Comparison of ENCODE assay signal across 16 cellular contexts in the genomic region with DNA sequence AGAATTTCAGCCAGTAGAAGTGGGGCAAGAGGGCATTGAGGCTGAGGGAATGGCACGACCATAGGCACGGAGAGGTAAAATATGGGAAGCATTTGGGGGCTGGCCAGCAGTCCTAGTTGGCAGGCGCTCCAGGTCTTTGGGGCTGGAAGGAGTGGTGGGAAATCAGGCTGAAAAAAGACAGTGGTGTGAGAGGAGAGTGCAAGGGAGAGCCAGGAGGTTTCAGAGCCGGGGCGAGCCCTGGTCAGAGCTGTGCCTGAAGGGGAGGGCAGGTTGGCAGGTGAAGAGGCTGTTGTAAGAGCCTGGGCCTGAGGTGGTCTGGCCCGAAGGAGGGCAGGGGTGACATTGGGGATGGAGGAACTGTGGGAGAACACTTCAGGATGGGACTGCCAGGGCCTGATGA. TPM values are rescaled to one million over a fixed set of nuclear protein-coding genes. Genes with fewer than 3 reads are reported as not detected.
DNase-seq lines count a peak whose midpoint lies in the region; ATAC-seq and TF ChIP-seq lines count a peak whose summit lies in the region.
"Had no signal": no experiment of that assay in that cellular context is flagged by ENCODE, and none has a peak within 500 bp of the region (broad histone marks: within the 10 kb centered on the region; RNA-seq: fewer than 3 reads in every experiment).

No MANE protein-coding gene starts in this region.

- H3K27ac Mint-ChIP-seq in activated CD8-positive, alpha-beta memory T cell treated with anti-CD3 and anti-CD28 coated beads, Interleukin-2, amount 10 ng/mL, durations not matched to agents 7 days and 5 days, result no peak overlapping the region

- H3K4me2 ChIP-seq in OCI-LY7 (ENCODE audit: low read length), result no peak overlapping the region

- H3K79me2 ChIP-seq in OCI-LY7 (ENCODE audit: insufficient read depth, low read depth, low read length), result peaks cover 36% of the 10 kb centered on the region

- H3K36me3 Mint-ChIP-seq in activated CD8-positive, alpha-beta memory T cell treated with anti-CD3 and anti-CD28 coated beads, Interleukin-2, amount 10 ng/mL, durations not matched to agents 7 days and 5 days, result peaks cover 7% of the 10 kb centered on the region

- H4K20me1 ChIP-seq in OCI-LY7 (ENCODE audit: insufficient read depth, low read length), result peaks cover 8% of the 10 kb centered on the region; the same call in 1 of the 2 replicates

- intact Hi-C loops in cardiac septum (cut with DNase I), result loop anchor here (5.0 kb wide), 1 partner anchor 290 kb away; a partner anchor contains a TSS
- intact Hi-C loops in psoas muscle (cut with DNase I), result loop anchor here in 1 of 2 donors (10.0 kb wide), 1 partner anchor 737 kb away; no protein-coding TSS in a partner anchor
- intact Hi-C loops in OCI-LY7 (cut with micrococcal nuclease; ENCODE audit: unreplicated experiment), result no loop called here

- H3K36me3 ChIP-seq in psoas muscle (ENCODE audit: insufficient read depth in 1 of 2, low read depth in 1 of 2) (no peaks in the 10 kb centered on the region), OCI-LY7 (ENCODE audit: insufficient read depth, low read length) (peaks cover 11% of the 10 kb centered on the region)
- H3K36me3 ChIP-seq: uterus had no signal

- H2AFZ ChIP-seq in OCI-LY7 (ENCODE audit: low read length), result no peak overlapping the region

- H3K4me3 ChIP-seq in psoas muscle, result peak overlapping the region; percentile 12
- no peak overlapping the region for H3K4me3 ChIP-seq in OCI-LY7 (ENCODE audit: low read depth, low read length, poor library complexity, severe bottlenecking)
- H3K4me3 ChIP-seq: uterus had no signal

- H3K27me3 Mint-ChIP-seq in activated CD8-positive, alpha-beta memory T cell treated with anti-CD3 and anti-CD28 coated beads, Interleukin-2, amount 10 ng/mL, durations not matched to agents 7 days and 5 days, result no peaks in the 10 kb centered on the region

- 36 to 45% (median 39%) methylated on average over 6 of the region's 6 CpGs for WGBS in psoas muscle, 3 donors

- ATAC-seq in activated CD8-positive, alpha-beta memory T cell treated with anti-CD3 and anti-CD28 coated beads, Interleukin-2, amount 10 ng/mL, durations not matched to agents 7 days and 5 days, result no peak
- ATAC-seq in psoas muscle, result peak; percentile 9 to 58 (median 36)

- H3K9me3 ChIP-seq in psoas muscle (no peaks in the 10 kb centered on the region), OCI-LY7 (ENCODE audit: low read length) (no peaks in the 10 kb centered on the region)
- H3K9me3 ChIP-seq: SJSA1, uterus had no signal

- H3K4me1 ChIP-seq in psoas muscle (peaks cover 44% of the 10 kb centered on the region), OCI-LY7 (ENCODE audit: insufficient read depth, low read length, poor library complexity, severe bottlenecking) (peaks cover 21% of the 10 kb centered on the region)

- H3K9me3 Mint-ChIP-seq in activated CD8-positive, alpha-beta memory T cell treated with anti-CD3 and anti-CD28 coated beads, Interleukin-2, amount 10 ng/mL, durations not matched to agents 7 days and 5 days (ENCODE audit: low read depth), result no peaks in the 10 kb centered on the region

- H3K4me3 Mint-ChIP-seq in activated CD8-positive, alpha-beta memory T cell treated with anti-CD3 and anti-CD28 coated beads, Interleukin-2, amount 10 ng/mL, durations not matched to agents 7 days and 5 days, result peak overlapping the region; percentile 25

- no peaks in the 10 kb centered on the region for H3K27me3 ChIP-seq in psoas muscle (ENCODE audit: insufficient read depth in 3 of 3, low read length in 2 of 3)
- H3K27me3 ChIP-seq: SJSA1, uterus had no signal

- TF ChIP-seq CTCF in VCaP (conservative IDR thresholded peaks at IDR 0.05), result no peak
- no peak for TF ChIP-seq CTCF in psoas muscle (IDR thresholded peaks at IDR 0.05)
- TF ChIP-seq CTCF in OCI-LY7 (conservative IDR thresholded peaks at IDR 0.05; ENCODE audit: low read length), result no peak

- DNase-seq in activated CD8-positive, alpha-beta memory T cell treated with anti-CD3 and anti-CD28 coated beads, Interleukin-2, amount 10 ng/mL, durations not matched to agents 7 days and 5 days, result no peak
- no peak for DNase-seq in activated CD8-positive, alpha-beta memory T cell treated with anti-CD3 and anti-CD28 coated beads, Interleukin-2, amount 50 U/mL, for 48 hours
- DNase-seq in cardiac septum (ENCODE audit: low spot score) (peak; percentile 82), psoas muscle (peak; percentile 29 to 60), DMS153 treated with DMSO at 0.1 percent for 48 hours (lab: John Stamatoyannopoulos, UW; ENCODE audit: unreplicated experiment) (no peak), OCI-LY7 (ENCODE audit: low spot score) (no peak)
- no peak for DNase-seq in stimulated activated CD4-positive, alpha-beta T cell treated with anti-CD3 and anti-CD28 coated beads, Interleukin-2, amount 100 ng/mL, for 24 hours
- DNase-seq: activated CD4-positive, CD25-positive, alpha-beta regulatory T cell treated with anti-CD3 and anti-CD28 coated beads, Interleukin-2, amount 50 U/mL, for 72 hours; amniotic stem cell; HCEC 1CT; NCI-H82; uterus had no signal

- POLR2A ChIA-PET in OCI-LY7 (lab: Charles Lee), result interaction anchor here (1.6 kb wide), 1 partner anchor 8 kb away, joined by 7 read pairs; no protein-coding TSS in a partner anchor

- peak overlapping the region; percentile 90; the same call in 1 of the 2 replicates for H3K27ac ChIP-seq in VCaP
- peak overlapping the region; percentile 92 for H3K27ac ChIP-seq in psoas muscle
- no peak overlapping the region for H3K27ac ChIP-seq in OCI-LY7 (ENCODE audit: low read depth, low read length, poor library complexity, severe bottlenecking)
- H3K27ac ChIP-seq: SJSA1, uterus had no signal

- CTCF ChIA-PET in activated CD8-positive, alpha-beta memory T cell treated with anti-CD3 and anti-CD28 coated beads, Interleukin-2, amount 10 ng/mL, durations not matched to agents 7 days and 5 days (lab: Charles Lee), result interaction anchor here (1.0 to 3.7 kb wide), 7 partner anchors 15 to 188 kb away, joined by 3 to 21 read pairs (median 5); a partner anchor contains a TSS
- CTCF ChIA-PET in OCI-LY7 (lab: Charles Lee; ENCODE audit: unreplicated experiment), result no interaction called here

- no TSS peak for BruUV-seq in OCI-LY7 (replicated peaks; lab: Mats Ljungman, UMichigan)

- peaks cover 35% of the 10 kb centered on the region for H3K4me1 Mint-ChIP-seq in activated CD8-positive, alpha-beta memory T cell treated with anti-CD3 and anti-CD28 coated beads, Interleukin-2, amount 10 ng/mL, durations not matched to agents 7 days and 5 days

- no peaks in the 10 kb centered on the region for H3K9me2 ChIP-seq in OCI-LY7 (ENCODE audit: insufficient read depth, low read length)

RNA-seq across cellular contexts. Expression of a gene that starts 1.6 kb away (rescaled TPM):
- total RNA-seq in activated CD8-positive, alpha-beta memory T cell treated with anti-CD3 and anti-CD28 coated beads, Interleukin-2, amount 10 ng/mL, durations not matched to agents 7 days and 5 days, result 100 to 1,000 TPM in 1 of 2 experiments, 10 to 100 TPM in 1; 97.9 to 105 TPM
- 370 TPM for total RNA-seq in cardiac septum
- total RNA-seq in psoas muscle, result 100 to 1,000 TPM; 203 to 309 (median 251) TPM
- 100 to 1,000 TPM; 154 to 228 (median 179) TPM for polyA plus RNA-seq in psoas muscle
- total RNA-seq in OCI-LY7 (2014; rRNA removed; shearing (Covaris generic)), result 47.0 and 84.6 TPM in 2 replicates
- 128 and 140 TPM in 2 replicates for total RNA-seq in OCI-LY7 (2022)

RNA-seq across cellular contexts. Expression of a gene that starts 16.3 kb away (rescaled TPM):
- total RNA-seq in activated CD8-positive, alpha-beta memory T cell treated with anti-CD3 and anti-CD28 coated beads, Interleukin-2, amount 10 ng/mL, durations not matched to agents 7 days and 5 days, result 1 to 10 TPM in 1 of 2 experiments, under 1 TPM in 1; 0.94 to 1.2 TPM
- 16.7 TPM for total RNA-seq in cardiac septum
- 10 to 100 TPM in 1 of 4 donors, 1 to 10 TPM in 3; 2.4 to 18.0 (median 6.6) TPM for total RNA-seq in psoas muscle
- 1 to 10 TPM; 3.7 to 9.7 (median 4.7) TPM for polyA plus RNA-seq in psoas muscle
- 2.2 and 5.0 TPM in 2 replicates for total RNA-seq in OCI-LY7 (2014; rRNA removed; shearing (Covaris generic))
- total RNA-seq in OCI-LY7 (2022), result 0.35 and 0.36 TPM in 2 replicates

RNA-seq across cellular contexts. Expression of a gene that starts 55.2 kb away (rescaled TPM):
- total RNA-seq in activated CD8-positive, alpha-beta memory T cell treated with anti-CD3 and anti-CD28 coated beads, Interleukin-2, amount 10 ng/mL, durations not matched to agents 7 days and 5 days, result under 1 TPM; 0.26 to 0.28 TPM
- total RNA-seq in cardiac septum, result not detected
- not detected for total RNA-seq in psoas muscle
- polyA plus RNA-seq in psoas muscle, result not detected
- total RNA-seq in OCI-LY7 (2014; rRNA removed; shearing (Covaris generic)), result not detected in 2 replicates
- not detected in 2 replicates for total RNA-seq in OCI-LY7 (2022)
- total RNA-seq: A673, osteoblast, SJSA1, uterus had no signal

Comparison
In these comparisons a context has a peak if more than half of its experiments do, and no peak if none do; other contexts are left out.
1. DNase-seq: peak in cardiac septum (single experiment) and psoas muscle (2 of 2); none in activated CD8-positive, alpha-beta memory T cell treated with anti-CD3 and anti-CD28 coated beads, Interleukin-2, amount 10 ng/mL, durations not matched to agents 7 days and 5 days (single experiment), activated CD8-positive, alpha-beta memory T cell treated with anti-CD3 and anti-CD28 coated beads, Interleukin-2, amount 50 U/mL, for 48 hours (single experiment), stimulated activated CD4-positive, alpha-beta T cell treated with anti-CD3 and anti-CD28 coated beads, Interleukin-2, amount 100 ng/mL, for 24 hours (0 of 2), DMS153 treated with DMSO at 0.1 percent for 48 hours (single experiment) and OCI-LY7 (single experiment).